Comparison of ENCODE assay signal across 1 cellular context in genomic region chr1:207847116-207847515, GRCh38.
A peak's percentile ranks its signal among the peaks of the same experiment; 100 is the strongest.
TF ChIP-seq lines count a peak whose summit lies in the region.

No MANE protein-coding gene starts in this region.

TF ChIP-seq in SK-N-SH, 30 proteins besides CTCF, POLR2A, EP300 and RAD21 (continued from another document):
- no peak for TF ChIP-seq USF2 (IDR thresholded peaks at IDR 0.05; ENCODE audit: borderline replicate concordance, low read depth, low read length)
- TF ChIP-seq ELF1 (IDR thresholded peaks at IDR 0.05) = no peak
- TF ChIP-seq MEF2A (IDR thresholded peaks at IDR 0.05; ENCODE audit: borderline replicate concordance, low read depth) = no peak
- no peak for TF ChIP-seq FOXJ3 (CRISPR knock-in tag; IDR thresholded peaks at IDR 0.05)
- peak; percentile 39; the same call in 1 of the 2 replicates for TF ChIP-seq FOSL2 (IDR thresholded peaks at IDR 0.05; ENCODE audit: borderline replicate concordance, low read depth)
- TF ChIP-seq YY1 (IDR thresholded peaks at IDR 0.05; ENCODE audit: low read depth) = no peak
- no peak for TF ChIP-seq CHD2 (IDR thresholded peaks at IDR 0.05; ENCODE audit: low read length, partially characterized antibody)
- TF ChIP-seq TEAD4 (IDR thresholded peaks at IDR 0.05; ENCODE audit: borderline replicate concordance, insufficient read depth) = peak; percentile 59; the same call in 1 of the 2 replicates
- TF ChIP-seq MAX (IDR thresholded peaks at IDR 0.05; ENCODE audit: low read depth) = no peak
- TF ChIP-seq, protein P1, sequence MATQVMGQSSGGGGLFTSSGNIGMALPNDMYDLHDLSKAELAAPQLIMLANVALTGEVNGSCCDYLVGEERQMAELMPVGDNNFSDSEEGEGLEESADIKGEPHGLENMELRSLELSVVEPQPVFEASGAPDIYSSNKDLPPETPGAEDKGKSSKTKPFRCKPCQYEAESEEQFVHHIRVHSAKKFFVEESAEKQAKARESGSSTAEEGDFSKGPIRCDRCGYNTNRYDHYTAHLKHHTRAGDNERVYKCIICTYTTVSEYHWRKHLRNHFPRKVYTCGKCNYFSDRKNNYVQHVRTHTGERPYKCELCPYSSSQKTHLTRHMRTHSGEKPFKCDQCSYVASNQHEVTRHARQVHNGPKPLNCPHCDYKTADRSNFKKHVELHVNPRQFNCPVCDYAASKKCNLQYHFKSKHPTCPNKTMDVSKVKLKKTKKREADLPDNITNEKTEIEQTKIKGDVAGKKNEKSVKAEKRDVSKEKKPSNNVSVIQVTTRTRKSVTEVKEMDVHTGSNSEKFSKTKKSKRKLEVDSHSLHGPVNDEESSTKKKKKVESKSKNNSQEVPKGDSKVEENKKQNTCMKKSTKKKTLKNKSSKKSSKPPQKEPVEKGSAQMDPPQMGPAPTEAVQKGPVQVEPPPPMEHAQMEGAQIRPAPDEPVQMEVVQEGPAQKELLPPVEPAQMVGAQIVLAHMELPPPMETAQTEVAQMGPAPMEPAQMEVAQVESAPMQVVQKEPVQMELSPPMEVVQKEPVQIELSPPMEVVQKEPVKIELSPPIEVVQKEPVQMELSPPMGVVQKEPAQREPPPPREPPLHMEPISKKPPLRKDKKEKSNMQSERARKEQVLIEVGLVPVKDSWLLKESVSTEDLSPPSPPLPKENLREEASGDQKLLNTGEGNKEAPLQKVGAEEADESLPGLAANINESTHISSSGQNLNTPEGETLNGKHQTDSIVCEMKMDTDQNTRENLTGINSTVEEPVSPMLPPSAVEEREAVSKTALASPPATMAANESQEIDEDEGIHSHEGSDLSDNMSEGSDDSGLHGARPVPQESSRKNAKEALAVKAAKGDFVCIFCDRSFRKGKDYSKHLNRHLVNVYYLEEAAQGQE (IDR thresholded peaks at IDR 0.05; ENCODE audit: low read depth, low read length) = no peak
- no peak for TF ChIP-seq USF1 (IDR thresholded peaks at IDR 0.05; ENCODE audit: borderline replicate concordance, low read depth)
- no peak for TF ChIP-seq RFX5 (IDR thresholded peaks at IDR 0.05; ENCODE audit: low read length)
- TF ChIP-seq NRF1 (IDR thresholded peaks at IDR 0.05; ENCODE audit: low read depth, low read length) = no peak
- no peak for TF ChIP-seq RCOR1 (IDR thresholded peaks at IDR 0.05; ENCODE audit: low read length)
- TF ChIP-seq IRF3 (IDR thresholded peaks at IDR 0.05; ENCODE audit: low read depth, low read length) = no peak
- no peak for TF ChIP-seq FOXM1 (IDR thresholded peaks at IDR 0.05; ENCODE audit: low read depth)
- peak; percentile 57; the same call in 1 of the 2 replicates for TF ChIP-seq POLR2AphosphoS5 (IDR thresholded peaks at IDR 0.05; ENCODE audit: low read depth, low read length)
- TF ChIP-seq SIN3A (IDR thresholded peaks at IDR 0.05; ENCODE audit: borderline replicate concordance, low read depth, low read length) = no peak
- TF ChIP-seq GABPA (IDR thresholded peaks at IDR 0.05; ENCODE audit: low read depth) = no peak
- no peak for TF ChIP-seq EZH2phosphoT487 (IDR thresholded peaks at IDR 0.05; ENCODE audit: borderline replicate concordance, low read depth)
- no peak for TF ChIP-seq TAF1 (IDR thresholded peaks at IDR 0.05; ENCODE audit: borderline replicate concordance, low read depth, low read length)
- no peak for TF ChIP-seq SMC3 (IDR thresholded peaks at IDR 0.05; ENCODE audit: low read depth, low read length)
- peak; percentile 60; the same call in 1 of the 2 replicates for TF ChIP-seq JUND (IDR thresholded peaks at IDR 0.05)
- TF ChIP-seq, protein P2, sequence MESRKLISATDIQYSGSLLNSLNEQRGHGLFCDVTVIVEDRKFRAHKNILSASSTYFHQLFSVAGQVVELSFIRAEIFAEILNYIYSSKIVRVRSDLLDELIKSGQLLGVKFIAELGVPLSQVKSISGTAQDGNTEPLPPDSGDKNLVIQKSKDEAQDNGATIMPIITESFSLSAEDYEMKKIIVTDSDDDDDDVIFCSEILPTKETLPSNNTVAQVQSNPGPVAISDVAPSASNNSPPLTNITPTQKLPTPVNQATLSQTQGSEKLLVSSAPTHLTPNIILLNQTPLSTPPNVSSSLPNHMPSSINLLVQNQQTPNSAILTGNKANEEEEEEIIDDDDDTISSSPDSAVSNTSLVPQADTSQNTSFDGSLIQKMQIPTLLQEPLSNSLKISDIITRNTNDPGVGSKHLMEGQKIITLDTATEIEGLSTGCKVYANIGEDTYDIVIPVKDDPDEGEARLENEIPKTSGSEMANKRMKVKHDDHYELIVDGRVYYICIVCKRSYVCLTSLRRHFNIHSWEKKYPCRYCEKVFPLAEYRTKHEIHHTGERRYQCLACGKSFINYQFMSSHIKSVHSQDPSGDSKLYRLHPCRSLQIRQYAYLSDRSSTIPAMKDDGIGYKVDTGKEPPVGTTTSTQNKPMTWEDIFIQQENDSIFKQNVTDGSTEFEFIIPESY (IDR thresholded peaks at IDR 0.05; ENCODE audit: borderline replicate concordance, low read depth) = no peak
- TF ChIP-seq NFIC (IDR thresholded peaks at IDR 0.05; ENCODE audit: borderline replicate concordance) = peak; percentile 23; the same call in 1 of the 2 replicates
- TF ChIP-seq MXI1 (IDR thresholded peaks at IDR 0.05; ENCODE audit: low read depth, low read length) = no peak
- TF ChIP-seq GATA2 (CRISPR knock-in tag; IDR thresholded peaks at IDR 0.05) = no peak
